Comparison of ENCODE assay signal across 8 cellular contexts in genomic region chr5:139844472-139845145, GRCh38. TPM values are rescaled to one million over a fixed set of nuclear protein-coding genes. Genes with fewer than 3 reads are reported as not detected.
DNase-seq lines count a peak whose midpoint lies in the region; ATAC-seq, FAIRE-seq and TF ChIP-seq lines count a peak whose summit lies in the region.

No MANE protein-coding gene starts in this region.

- H3K27ac ChIP-seq in thoracic aorta, result no peak overlapping the region

- H3K27ac Mint-ChIP-seq in activated T-helper 1 cell treated with anti-CD3 and anti-CD28 coated beads, Interleukin-12 subunit alpha, Interleukin-12 subunit beta, Interleukin-2, Interleukin-4 antibody, amounts not matched to agents 30 ng/mL and 10 ng/mL and 1 ng/mL, durations not matched to agents 14 hours and 24 hours and 36 hours, result no peak overlapping the region

- peaks cover 8% of the 10 kb centered on the region for H3K4me1 Mint-ChIP-seq in activated T-helper 1 cell treated with anti-CD3 and anti-CD28 coated beads, Interleukin-12 subunit alpha, Interleukin-12 subunit beta, Interleukin-2, Interleukin-4 antibody, amounts not matched to agents 30 ng/mL and 10 ng/mL and 1 ng/mL, durations not matched to agents 14 hours and 24 hours and 36 hours (ENCODE audit: low read depth)

- H3K27me3 Mint-ChIP-seq in activated T-helper 1 cell treated with anti-CD3 and anti-CD28 coated beads, Interleukin-12 subunit alpha, Interleukin-12 subunit beta, Interleukin-2, Interleukin-4 antibody, amounts not matched to agents 30 ng/mL and 10 ng/mL and 1 ng/mL, durations not matched to agents 14 hours and 24 hours and 36 hours (ENCODE audit: insufficient read depth), result peaks cover 44% of the 10 kb centered on the region

- peak; percentile 23 for FAIRE-seq in RCC 7860 (lab: Jason Lieb, UNC)

- H3K36me3 Mint-ChIP-seq in activated T-helper 1 cell treated with anti-CD3 and anti-CD28 coated beads, Interleukin-12 subunit alpha, Interleukin-12 subunit beta, Interleukin-2, Interleukin-4 antibody, amounts not matched to agents 30 ng/mL and 10 ng/mL and 1 ng/mL, durations not matched to agents 14 hours and 24 hours and 36 hours (ENCODE audit: low read depth), result no peaks in the 10 kb centered on the region

- no peaks in the 10 kb centered on the region for H3K9me3 Mint-ChIP-seq in activated T-helper 1 cell treated with anti-CD3 and anti-CD28 coated beads, Interleukin-12 subunit alpha, Interleukin-12 subunit beta, Interleukin-2, Interleukin-4 antibody, amounts not matched to agents 30 ng/mL and 10 ng/mL and 1 ng/mL, durations not matched to agents 14 hours and 24 hours and 36 hours

- TF ChIP-seq CTCF in GM10266 (IDR thresholded peaks at IDR 0.05; ENCODE audit: control insufficient read depth, insufficient read depth, low read depth, missing control alignments) (peak; percentile 84), omental fat pad (IDR thresholded peaks at IDR 0.05) (peak in 1 of 3 donors; percentile 21), thoracic aorta (IDR thresholded peaks at IDR 0.05) (peak; percentile 78)

- no peaks in the 10 kb centered on the region for H3K9me3 ChIP-seq in thoracic aorta

- DNase-seq in GM10266 (ENCODE audit: extremely low spot score), result peak; percentile 88
- DNase-seq in HPDE6-E6E7 (ENCODE audit: extremely low spot score), result peak; percentile 54
- DNase-seq in RCC 7860 (ENCODE audit: low spot score), result peak; percentile 63
- peak; percentile 20 for DNase-seq in activated T-helper 1 cell treated with anti-CD3 and anti-CD28 coated beads, Interleukin-12 subunit alpha, Interleukin-12 subunit beta, Interleukin-2, Interleukin-4 antibody, amounts not matched to agents 30 ng/mL and 10 ng/mL and 1 ng/mL, durations not matched to agents 14 hours and 24 hours and 36 hours (ENCODE audit: low spot score)
- DNase-seq in fibroblast of the conjunctiva (ENCODE audit: low read depth), result peak; percentile 51
- peak; percentile 49 for DNase-seq in omental fat pad (ENCODE audit: low spot score)
- peak; percentile 34 for DNase-seq in thoracic aorta (ENCODE audit: low spot score)

- H3K36me3 ChIP-seq in thoracic aorta, result no peaks in the 10 kb centered on the region

- intact Hi-C loops in activated T-helper 1 cell treated with anti-CD3 and anti-CD28 coated beads, Interleukin-12 subunit alpha, Interleukin-12 subunit beta, Interleukin-2, Interleukin-4 antibody, amounts not matched to agents 30 ng/mL and 10 ng/mL and 1 ng/mL, durations not matched to agents 14 hours and 24 hours and 36 hours (cut with micrococcal nuclease), result loop anchor here (1.0 to 10.0 kb wide), 4 partner anchors 57 to 310 kb away; no protein-coding TSS in a partner anchor

- H3K27me3 ChIP-seq in thoracic aorta (replicated peaks; ENCODE audit: insufficient read depth), result no peaks in the 10 kb centered on the region

- H3K4me1 ChIP-seq in thoracic aorta (ENCODE audit: control insufficient read depth in 1 of 2, low read depth in 2 of 2), result no peaks in the 10 kb centered on the region

- no peak overlapping the region for H3K4me3 Mint-ChIP-seq in activated T-helper 1 cell treated with anti-CD3 and anti-CD28 coated beads, Interleukin-12 subunit alpha, Interleukin-12 subunit beta, Interleukin-2, Interleukin-4 antibody, amounts not matched to agents 30 ng/mL and 10 ng/mL and 1 ng/mL, durations not matched to agents 14 hours and 24 hours and 36 hours

- no peak for ATAC-seq in omental fat pad (ENCODE audit: low FRiP score)
- no peak for ATAC-seq in thoracic aorta (ENCODE audit: insufficient number of reproducible peaks, low FRiP score, low read depth)
- no peak for ATAC-seq in GM21423 (IDR thresholded peaks at IDR 0.05; ENCODE audit: unreplicated experiment)

- H3K4me3 ChIP-seq in thoracic aorta, result no peak overlapping the region

RNA-seq across cellular contexts. Expression of gene PSD2, which starts 49.0 kb away (rescaled TPM):
- total RNA-seq in activated T-helper 1 cell treated with anti-CD3 and anti-CD28 coated beads, Interleukin-12 subunit alpha, Interleukin-12 subunit beta, Interleukin-2, Interleukin-4 antibody, amounts not matched to agents 30 ng/mL and 10 ng/mL and 1 ng/mL, durations not matched to agents 14 hours and 24 hours and 36 hours, result not detected in 2 replicates
- total RNA-seq in omental fat pad (under 1 TPM in 3 of 4 donors, not detected in 1; 0.12 to 0.46 (median 0.16) TPM), thoracic aorta (under 1 TPM; 0.14 to 0.41 TPM)

Comparison
In these comparisons a context has a peak if more than half of its experiments do, and no peak if none do; other contexts are left out.
1. DNase-seq: peak in every context shown above with its lines; median percentile 88 in GM10266; 63 in RCC 7860; 54 in HPDE6-E6E7; 51 in fibroblast of the conjunctiva; 49 in omental fat pad; 34 in thoracic aorta; 20 in activated T-helper 1 cell treated with anti-CD3 and anti-CD28 coated beads, Interleukin-12 subunit alpha, Interleukin-12 subunit beta, Interleukin-2, Interleukin-4 antibody, amounts not matched to agents 30 ng/mL and 10 ng/mL and 1 ng/mL, durations not matched to agents 14 hours and 24 hours and 36 hours.